In the genomic region with DNA sequence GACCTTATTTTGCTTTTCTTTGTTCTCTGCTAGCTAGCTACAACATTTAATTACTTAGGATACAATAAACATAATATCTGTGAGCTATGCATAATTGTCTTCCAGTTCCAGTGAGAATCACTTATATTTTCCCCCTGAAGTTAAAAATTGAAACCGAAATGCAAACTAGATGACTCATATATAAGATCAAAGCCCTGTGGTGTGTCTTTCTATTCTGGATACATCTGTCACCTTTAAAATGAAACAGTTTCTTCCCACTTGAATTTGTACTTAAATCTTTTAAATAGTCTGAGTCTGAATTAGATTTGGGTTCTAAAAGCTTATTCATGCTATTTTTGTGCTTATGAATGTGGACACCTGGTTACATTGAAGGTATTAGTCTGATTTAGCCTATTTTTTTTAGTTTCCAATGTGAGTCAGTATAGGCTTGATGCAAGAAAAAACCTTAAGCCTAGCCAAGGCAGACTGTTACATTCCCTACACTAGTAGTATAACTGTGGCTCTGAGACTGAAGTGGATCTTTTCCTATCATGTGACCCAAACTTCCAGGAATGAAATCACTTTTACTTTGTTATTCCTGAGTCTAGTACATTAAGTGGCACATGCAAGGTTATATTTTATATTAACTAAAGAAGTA, we compare ENCODE assay signal across 11 cellular contexts.
DNase-seq lines count a peak whose midpoint lies in the region; ATAC-seq lines count a peak whose summit lies in the region.
"Had no signal": no experiment of that assay in that cellular context is flagged by ENCODE, and none has a peak within 500 bp of the region (broad histone marks: within the 10 kb centered on the region; RNA-seq: fewer than 3 reads in every experiment).

No MANE protein-coding gene starts in this region.

- DNase-seq in AG08395 (ENCODE audit: low spot score) (peak; percentile 15), RPMI7951 (ENCODE audit: low read depth) (peak; percentile 33), putamen (ENCODE audit: low spot score) (no peak), left cardiac atrium (no peak), NCI-H345 treated with DMSO at 0.1 percent for 48 hours (lab: John Stamatoyannopoulos, UW; ENCODE audit: unreplicated experiment) (no peak)
- DNase-seq: activated effector memory CD4-positive, alpha-beta T cell treated with Interleukin-2 at 50 U/mL for 16 hours; naive B cell; NK-92 treated with Interleukin-12 subunit alpha and Interleukin-12 subunit beta, amount 100 ng/mL, for 24 hours had no signal

- intact Hi-C loops in left cardiac atrium (cut with DNase I), result no loop called here

- ATAC-seq in GM18909 (IDR thresholded peaks at IDR 0.05; ENCODE audit: poor library complexity, unreplicated experiment) (peak; percentile 58), HG02870 (IDR thresholded peaks at IDR 0.05; ENCODE audit: unreplicated experiment) (peak; percentile 75), left cardiac atrium (no peak), GM19324 (IDR thresholded peaks at IDR 0.05; ENCODE audit: low FRiP score, unreplicated experiment) (no peak)

Comparison
In these comparisons a context has a peak if more than half of its experiments do, and no peak if none do; other contexts are left out.
1. DNase-seq: peak in AG08395 (single experiment) and RPMI7951 (single experiment); none in putamen (single experiment), left cardiac atrium (single experiment) and NCI-H345 treated with DMSO at 0.1 percent for 48 hours (single experiment).
2. ATAC-seq: peak in GM18909 (single experiment) and HG02870 (single experiment); none in left cardiac atrium (0 of 2) and GM19324 (single experiment).